In the genomic region with DNA sequence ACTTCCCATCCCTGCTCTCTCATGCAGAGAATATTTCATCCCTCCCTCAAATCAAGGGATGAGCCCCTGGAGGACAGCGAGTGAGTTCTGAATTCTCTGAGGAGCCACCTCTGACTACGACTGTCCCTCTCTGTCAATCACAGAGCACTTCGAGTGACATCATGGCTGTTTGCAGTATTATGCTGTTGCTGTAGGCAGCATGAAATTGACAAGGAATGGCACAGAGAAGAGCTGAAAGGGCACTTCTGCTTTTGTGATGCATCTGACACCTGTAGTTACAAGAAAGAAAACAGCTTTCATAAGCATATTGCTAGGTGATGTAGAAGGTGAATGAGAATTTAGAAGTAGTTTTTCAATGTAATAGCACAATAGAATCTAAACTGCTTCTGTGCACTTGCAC, we compare ENCODE assay signal across 1 cellular context.
TF ChIP-seq lines count a peak whose summit lies in the region.

No MANE protein-coding gene starts in this region.

TF ChIP-seq in GM12878, 131 proteins besides CTCF, POLR2A, EP300 and RAD21 (continued from another document):
- TF ChIP-seq, protein P1, sequence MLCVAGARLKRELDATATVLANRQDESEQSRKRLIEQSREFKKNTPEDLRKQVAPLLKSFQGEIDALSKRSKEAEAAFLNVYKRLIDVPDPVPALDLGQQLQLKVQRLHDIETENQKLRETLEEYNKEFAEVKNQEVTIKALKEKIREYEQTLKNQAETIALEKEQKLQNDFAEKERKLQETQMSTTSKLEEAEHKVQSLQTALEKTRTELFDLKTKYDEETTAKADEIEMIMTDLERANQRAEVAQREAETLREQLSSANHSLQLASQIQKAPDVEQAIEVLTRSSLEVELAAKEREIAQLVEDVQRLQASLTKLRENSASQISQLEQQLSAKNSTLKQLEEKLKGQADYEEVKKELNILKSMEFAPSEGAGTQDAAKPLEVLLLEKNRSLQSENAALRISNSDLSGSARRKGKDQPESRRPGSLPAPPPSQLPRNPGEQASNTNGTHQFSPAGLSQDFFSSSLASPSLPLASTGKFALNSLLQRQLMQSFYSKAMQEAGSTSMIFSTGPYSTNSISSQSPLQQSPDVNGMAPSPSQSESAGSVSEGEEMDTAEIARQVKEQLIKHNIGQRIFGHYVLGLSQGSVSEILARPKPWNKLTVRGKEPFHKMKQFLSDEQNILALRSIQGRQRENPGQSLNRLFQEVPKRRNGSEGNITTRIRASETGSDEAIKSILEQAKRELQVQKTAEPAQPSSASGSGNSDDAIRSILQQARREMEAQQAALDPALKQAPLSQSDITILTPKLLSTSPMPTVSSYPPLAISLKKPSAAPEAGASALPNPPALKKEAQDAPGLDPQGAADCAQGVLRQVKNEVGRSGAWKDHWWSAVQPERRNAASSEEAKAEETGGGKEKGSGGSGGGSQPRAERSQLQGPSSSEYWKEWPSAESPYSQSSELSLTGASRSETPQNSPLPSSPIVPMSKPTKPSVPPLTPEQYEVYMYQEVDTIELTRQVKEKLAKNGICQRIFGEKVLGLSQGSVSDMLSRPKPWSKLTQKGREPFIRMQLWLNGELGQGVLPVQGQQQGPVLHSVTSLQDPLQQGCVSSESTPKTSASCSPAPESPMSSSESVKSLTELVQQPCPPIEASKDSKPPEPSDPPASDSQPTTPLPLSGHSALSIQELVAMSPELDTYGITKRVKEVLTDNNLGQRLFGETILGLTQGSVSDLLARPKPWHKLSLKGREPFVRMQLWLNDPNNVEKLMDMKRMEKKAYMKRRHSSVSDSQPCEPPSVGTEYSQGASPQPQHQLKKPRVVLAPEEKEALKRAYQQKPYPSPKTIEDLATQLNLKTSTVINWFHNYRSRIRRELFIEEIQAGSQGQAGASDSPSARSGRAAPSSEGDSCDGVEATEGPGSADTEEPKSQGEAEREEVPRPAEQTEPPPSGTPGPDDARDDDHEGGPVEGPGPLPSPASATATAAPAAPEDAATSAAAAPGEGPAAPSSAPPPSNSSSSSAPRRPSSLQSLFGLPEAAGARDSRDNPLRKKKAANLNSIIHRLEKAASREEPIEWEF (IDR thresholded peaks at IDR 0.05; ENCODE audit: insufficient replicate concordance, low read depth, low read length) = no peak
- TF ChIP-seq CBFB (IDR thresholded peaks at IDR 0.05; ENCODE audit: low read depth) = no peak
- TF ChIP-seq, protein P2, sequence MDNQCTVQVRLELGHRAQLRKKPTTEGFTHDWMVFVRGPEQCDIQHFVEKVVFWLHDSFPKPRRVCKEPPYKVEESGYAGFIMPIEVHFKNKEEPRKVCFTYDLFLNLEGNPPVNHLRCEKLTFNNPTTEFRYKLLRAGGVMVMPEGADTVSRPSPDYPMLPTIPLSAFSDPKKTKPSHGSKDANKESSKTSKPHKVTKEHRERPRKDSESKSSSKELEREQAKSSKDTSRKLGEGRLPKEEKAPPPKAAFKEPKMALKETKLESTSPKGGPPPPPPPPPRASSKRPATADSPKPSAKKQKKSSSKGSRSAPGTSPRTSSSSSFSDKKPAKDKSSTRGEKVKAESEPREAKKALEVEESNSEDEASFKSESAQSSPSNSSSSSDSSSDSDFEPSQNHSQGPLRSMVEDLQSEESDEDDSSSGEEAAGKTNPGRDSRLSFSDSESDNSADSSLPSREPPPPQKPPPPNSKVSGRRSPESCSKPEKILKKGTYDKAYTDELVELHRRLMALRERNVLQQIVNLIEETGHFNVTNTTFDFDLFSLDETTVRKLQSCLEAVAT (IDR thresholded peaks at IDR 0.05) = no peak
- no peak for TF ChIP-seq ATF7 (IDR thresholded peaks at IDR 0.05; ENCODE audit: low read depth)
- no peak for TF ChIP-seq FOS (IDR thresholded peaks at IDR 0.05; ENCODE audit: borderline replicate concordance, extremely low read depth, insufficient read length)
- TF ChIP-seq EZH2 (IDR thresholded peaks at IDR 0.05; ENCODE audit: borderline replicate concordance, control insufficient read depth, low read depth, low read length) = no peak
- TF ChIP-seq CREM (IDR thresholded peaks at IDR 0.05; ENCODE audit: low read depth) = no peak
- TF ChIP-seq, protein P3, sequence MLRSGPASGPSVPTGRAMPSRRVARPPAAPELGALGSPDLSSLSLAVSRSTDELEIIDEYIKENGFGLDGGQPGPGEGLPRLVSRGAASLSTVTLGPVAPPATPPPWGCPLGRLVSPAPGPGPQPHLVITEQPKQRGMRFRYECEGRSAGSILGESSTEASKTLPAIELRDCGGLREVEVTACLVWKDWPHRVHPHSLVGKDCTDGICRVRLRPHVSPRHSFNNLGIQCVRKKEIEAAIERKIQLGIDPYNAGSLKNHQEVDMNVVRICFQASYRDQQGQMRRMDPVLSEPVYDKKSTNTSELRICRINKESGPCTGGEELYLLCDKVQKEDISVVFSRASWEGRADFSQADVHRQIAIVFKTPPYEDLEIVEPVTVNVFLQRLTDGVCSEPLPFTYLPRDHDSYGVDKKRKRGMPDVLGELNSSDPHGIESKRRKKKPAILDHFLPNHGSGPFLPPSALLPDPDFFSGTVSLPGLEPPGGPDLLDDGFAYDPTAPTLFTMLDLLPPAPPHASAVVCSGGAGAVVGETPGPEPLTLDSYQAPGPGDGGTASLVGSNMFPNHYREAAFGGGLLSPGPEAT (IDR thresholded peaks at IDR 0.05; ENCODE audit: low read depth) = no peak
- TF ChIP-seq, protein P4, sequence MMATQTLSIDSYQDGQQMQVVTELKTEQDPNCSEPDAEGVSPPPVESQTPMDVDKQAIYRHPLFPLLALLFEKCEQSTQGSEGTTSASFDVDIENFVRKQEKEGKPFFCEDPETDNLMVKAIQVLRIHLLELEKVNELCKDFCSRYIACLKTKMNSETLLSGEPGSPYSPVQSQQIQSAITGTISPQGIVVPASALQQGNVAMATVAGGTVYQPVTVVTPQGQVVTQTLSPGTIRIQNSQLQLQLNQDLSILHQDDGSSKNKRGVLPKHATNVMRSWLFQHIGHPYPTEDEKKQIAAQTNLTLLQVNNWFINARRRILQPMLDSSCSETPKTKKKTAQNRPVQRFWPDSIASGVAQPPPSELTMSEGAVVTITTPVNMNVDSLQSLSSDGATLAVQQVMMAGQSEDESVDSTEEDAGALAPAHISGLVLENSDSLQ (IDR thresholded peaks at IDR 0.05) = peak; percentile 58
- no peak for TF ChIP-seq GATAD2B (conservative IDR thresholded peaks at IDR 0.05; ENCODE audit: low read depth)
